ENCODE assay signal across 10 cellular contexts in the genomic region with DNA sequence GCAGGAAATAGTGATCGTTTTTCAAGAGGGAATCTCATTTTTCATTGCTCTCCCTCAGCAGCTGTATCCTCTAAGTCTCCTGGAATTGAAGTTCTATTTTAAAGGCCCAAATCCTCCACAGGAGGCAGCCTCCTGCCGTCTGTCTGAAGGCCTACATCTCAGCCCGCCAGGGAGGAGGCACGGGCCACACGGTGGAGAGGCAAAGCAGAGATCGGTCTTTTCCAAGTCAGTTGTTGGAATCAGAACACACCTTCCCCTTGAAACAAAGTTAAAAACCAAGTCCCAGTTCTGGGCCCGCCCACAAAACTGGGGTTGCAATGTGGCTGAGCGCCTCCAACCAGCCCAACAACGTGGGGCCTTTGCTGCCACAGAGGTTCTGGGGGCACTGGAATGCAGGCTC.
DNase-seq lines count a peak whose midpoint lies in the region; ATAC-seq and TF ChIP-seq lines count a peak whose summit lies in the region.
"Had no signal": no experiment of that assay in that cellular context is flagged by ENCODE, and none has a peak within 500 bp of the region (broad histone marks: within the 10 kb centered on the region; RNA-seq: fewer than 3 reads in every experiment).

No MANE protein-coding gene starts in this region.

- peaks cover 27% of the 10 kb centered on the region for H3K36me3 Mint-ChIP-seq in activated T-cell treated with anti-CD3 and anti-CD28 coated beads, Interleukin-2, amount 50 U/mL, for 24 hours (ENCODE audit: low read depth)
- peaks cover 30% of the 10 kb centered on the region for H3K36me3 Mint-ChIP-seq in activated T-helper 1 cell treated with anti-CD3 and anti-CD28 coated beads, Interleukin-12 subunit alpha, Interleukin-12 subunit beta, Interleukin-2, Interleukin-4 antibody, amounts not matched to agents 30 ng/mL and 10 ng/mL and 1 ng/mL, durations not matched to agents 14 hours and 24 hours and 36 hours (ENCODE audit: low read depth)
- no peaks in the 10 kb centered on the region for H3K36me3 Mint-ChIP-seq in Caco-2 (ENCODE audit: insufficient read depth, unreplicated experiment)

- no peaks in the 10 kb centered on the region for H3K27me3 Mint-ChIP-seq in activated T-cell treated with anti-CD3 and anti-CD28 coated beads, Interleukin-2, amount 50 U/mL, for 24 hours
- no peaks in the 10 kb centered on the region for H3K27me3 Mint-ChIP-seq in activated T-helper 1 cell treated with anti-CD3 and anti-CD28 coated beads, Interleukin-12 subunit alpha, Interleukin-12 subunit beta, Interleukin-2, Interleukin-4 antibody, amounts not matched to agents 30 ng/mL and 10 ng/mL and 1 ng/mL, durations not matched to agents 14 hours and 24 hours and 36 hours (ENCODE audit: insufficient read depth)
- no peaks in the 10 kb centered on the region for H3K27me3 Mint-ChIP-seq in Caco-2 (ENCODE audit: insufficient read depth, unreplicated experiment)

- no peaks in the 10 kb centered on the region for H3K9me3 Mint-ChIP-seq in activated T-cell treated with anti-CD3 and anti-CD28 coated beads, Interleukin-2, amount 50 U/mL, for 24 hours
- H3K9me3 Mint-ChIP-seq in activated T-helper 1 cell treated with anti-CD3 and anti-CD28 coated beads, Interleukin-12 subunit alpha, Interleukin-12 subunit beta, Interleukin-2, Interleukin-4 antibody, amounts not matched to agents 30 ng/mL and 10 ng/mL and 1 ng/mL, durations not matched to agents 14 hours and 24 hours and 36 hours = no peaks in the 10 kb centered on the region
- H3K9me3 Mint-ChIP-seq in Caco-2 (ENCODE audit: unreplicated experiment) = no peaks in the 10 kb centered on the region

- CTCF ChIA-PET in Caco-2 (lab: Charles Lee) = no interaction called here

- peak overlapping the region; percentile 100 for H3K27ac Mint-ChIP-seq in activated T-cell treated with anti-CD3 and anti-CD28 coated beads, Interleukin-2, amount 50 U/mL, for 24 hours
- H3K27ac Mint-ChIP-seq in activated T-helper 1 cell treated with anti-CD3 and anti-CD28 coated beads, Interleukin-12 subunit alpha, Interleukin-12 subunit beta, Interleukin-2, Interleukin-4 antibody, amounts not matched to agents 30 ng/mL and 10 ng/mL and 1 ng/mL, durations not matched to agents 14 hours and 24 hours and 36 hours = peak overlapping the region; percentile 98
- H3K27ac Mint-ChIP-seq in Caco-2 (ENCODE audit: unreplicated experiment) = no peak overlapping the region

- H3K4me3 ChIP-seq in lung (no peak overlapping the region), thyroid gland (replicated peaks in 1 of 3) (no peak overlapping the region), Caco-2 (ENCODE audit: low read depth, low read length) (no peak overlapping the region)

- H3K27ac ChIP-seq in lung (ENCODE audit: low read depth in 1 of 2, low read length in 1 of 2) = peak overlapping the region; percentile 66 to 72
- H3K27ac ChIP-seq in thyroid gland = peak overlapping the region in 2 of 3 donors; percentile 71 to 82

- no peaks in the 10 kb centered on the region for H3K27me3 ChIP-seq in lung (ENCODE audit: control insufficient read depth, insufficient read depth)
- H3K27me3 ChIP-seq in thyroid gland = no peaks in the 10 kb centered on the region
- H3K27me3 ChIP-seq in Caco-2 (replicated peaks; ENCODE audit: control insufficient read depth, insufficient read depth, low read length) = no peaks in the 10 kb centered on the region

- WGBS in lung, 2 donors = 79 to 80% methylated on average over 9 of the region's 9 CpGs
- WGBS in thyroid gland, 2 donors = 86 to 87% methylated on average over 9 of the region's 9 CpGs

- no peaks in the 10 kb centered on the region for H3K36me3 ChIP-seq in lung (ENCODE audit: control insufficient read depth in 2 of 2, insufficient read depth in 2 of 2, low read length in 2 of 2)
- no peaks in the 10 kb centered on the region for H3K36me3 ChIP-seq in thyroid gland
- no peaks in the 10 kb centered on the region for H3K36me3 ChIP-seq in Caco-2 (ENCODE audit: control insufficient read depth, insufficient read depth, low read length)

- no TSS peak for BruUV-seq in Caco-2 (replicated peaks; lab: Mats Ljungman, UMichigan)

- no peaks in the 10 kb centered on the region for H3K9me3 ChIP-seq in lung (ENCODE audit: control insufficient read depth in 2 of 2, insufficient read depth in 1 of 2, low read length in 1 of 2)
- no peaks in the 10 kb centered on the region for H3K9me3 ChIP-seq in thyroid gland
- H3K9me3 ChIP-seq in Caco-2 = no peaks in the 10 kb centered on the region

- intact Hi-C loops in activated T-helper 1 cell treated with anti-CD3 and anti-CD28 coated beads, Interleukin-12 subunit alpha, Interleukin-12 subunit beta, Interleukin-2, Interleukin-4 antibody, amounts not matched to agents 30 ng/mL and 10 ng/mL and 1 ng/mL, durations not matched to agents 14 hours and 24 hours and 36 hours (cut with micrococcal nuclease) = no loop called here
- intact Hi-C loops in thyroid gland (cut with DNase I) = no loop called here
- intact Hi-C loops in Caco-2 (cut with micrococcal nuclease; ENCODE audit: unreplicated experiment) = no loop called here

- H3K4me1 ChIP-seq in lung (ENCODE audit: control insufficient read depth in 2 of 2, insufficient read depth in 2 of 2, low read length in 2 of 2) (peaks cover 42 to 51% of the 10 kb centered on the region in 2 donors), thyroid gland (peaks cover 32 to 92% of the 10 kb centered on the region in 2 donors), Caco-2 (no peaks in the 10 kb centered on the region)

- ATAC-seq in lung (ENCODE audit: insufficient read depth, low FRiP score) (no peak), HG02678 (IDR thresholded peaks at IDR 0.05; ENCODE audit: unreplicated experiment) (no peak), HG02642 (IDR thresholded peaks at IDR 0.05; ENCODE audit: poor library complexity, unreplicated experiment) (no peak)

- no peak for DNase-seq in activated T-cell treated with anti-CD3 and anti-CD28 coated beads, Interleukin-2, amount 50 U/mL, for 24 hours
- no peak for DNase-seq in activated T-cell treated with anti-CD3 and anti-CD28 coated beads for 4 hours
- no peak for DNase-seq in activated T-helper 1 cell treated with anti-CD3 and anti-CD28 coated beads, Interleukin-12 subunit alpha, Interleukin-12 subunit beta, Interleukin-2, Interleukin-4 antibody, amounts not matched to agents 30 ng/mL and 10 ng/mL and 1 ng/mL, durations not matched to agents 14 hours and 24 hours and 36 hours (ENCODE audit: low spot score)
- DNase-seq in lung (ENCODE audit: low spot score) = no peak
- DNase-seq in thyroid gland = no peak
- no peak for DNase-seq in Caco-2
- DNase-seq: hippocampal formation, posterior cingulate gyrus had no signal

- no peak for TF ChIP-seq POLR2A in thyroid gland (IDR thresholded peaks at IDR 0.05)

- POLR2A ChIA-PET in Caco-2 (lab: Charles Lee) = interaction anchor here (0.6 kb wide), 1 partner anchor 263 kb away, joined by 3 read pairs; no protein-coding TSS in a partner anchor

- H3K4me1 Mint-ChIP-seq in activated T-cell treated with anti-CD3 and anti-CD28 coated beads, Interleukin-2, amount 50 U/mL, for 24 hours (ENCODE audit: low read depth) = peaks cover 98% of the 10 kb centered on the region
- H3K4me1 Mint-ChIP-seq in activated T-helper 1 cell treated with anti-CD3 and anti-CD28 coated beads, Interleukin-12 subunit alpha, Interleukin-12 subunit beta, Interleukin-2, Interleukin-4 antibody, amounts not matched to agents 30 ng/mL and 10 ng/mL and 1 ng/mL, durations not matched to agents 14 hours and 24 hours and 36 hours (ENCODE audit: low read depth) = peaks cover 99% of the 10 kb centered on the region
- H3K4me1 Mint-ChIP-seq in Caco-2 (ENCODE audit: low read depth, unreplicated experiment) = no peaks in the 10 kb centered on the region

- TF ChIP-seq CTCF in lung (IDR thresholded peaks at IDR 0.05; ENCODE audit: control extremely low read depth, extremely low read depth) (no peak), thyroid gland (IDR thresholded peaks at IDR 0.05) (no peak), Caco-2 (IDR thresholded peaks at IDR 0.05; ENCODE audit: insufficient read depth in 1 of 2, low read depth in 1 of 2, low read length in 1 of 2, severe bottlenecking in 1 of 2, unreplicated experiment in 1 of 2) (no peak)

- H3K4me3 Mint-ChIP-seq in activated T-cell treated with anti-CD3 and anti-CD28 coated beads, Interleukin-2, amount 50 U/mL, for 24 hours = peak overlapping the region; percentile 7
- H3K4me3 Mint-ChIP-seq in activated T-helper 1 cell treated with anti-CD3 and anti-CD28 coated beads, Interleukin-12 subunit alpha, Interleukin-12 subunit beta, Interleukin-2, Interleukin-4 antibody, amounts not matched to agents 30 ng/mL and 10 ng/mL and 1 ng/mL, durations not matched to agents 14 hours and 24 hours and 36 hours = peak overlapping the region; percentile 58
- no peak overlapping the region for H3K4me3 Mint-ChIP-seq in Caco-2 (ENCODE audit: unreplicated experiment)
